1 cellular context compared by ENCODE assay signal in the genomic region with DNA sequence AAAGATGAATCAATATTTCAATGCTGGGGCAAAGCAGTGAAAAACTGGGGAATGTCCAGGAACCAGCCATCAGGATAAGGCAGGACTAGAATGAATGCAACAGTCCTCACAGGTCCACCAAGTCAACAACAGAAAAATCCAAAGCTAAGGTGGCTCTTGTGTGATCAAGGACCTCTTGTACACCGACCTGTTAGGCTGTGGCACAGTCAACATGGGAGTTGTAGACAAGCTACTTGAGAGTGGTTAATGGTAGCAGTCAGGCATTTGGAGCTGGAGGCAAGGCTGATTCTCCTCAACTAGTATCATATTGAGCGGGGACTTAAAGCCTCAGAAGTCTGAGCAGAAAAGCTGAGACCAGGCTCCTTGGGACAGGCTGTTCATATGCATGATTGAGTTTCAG.
TF ChIP-seq lines count a peak whose summit lies in the region.

No MANE protein-coding gene starts in this region.

TF ChIP-seq in IMR-90, 13 proteins besides CTCF, POLR2A, EP300 and RAD21:
- TF ChIP-seq CHD1 (IDR thresholded peaks at IDR 0.05; ENCODE audit: low read depth, low read length): no peak
TF ChIP-seq in IMR-90: peak in this region for 0.
